In the genomic region with DNA sequence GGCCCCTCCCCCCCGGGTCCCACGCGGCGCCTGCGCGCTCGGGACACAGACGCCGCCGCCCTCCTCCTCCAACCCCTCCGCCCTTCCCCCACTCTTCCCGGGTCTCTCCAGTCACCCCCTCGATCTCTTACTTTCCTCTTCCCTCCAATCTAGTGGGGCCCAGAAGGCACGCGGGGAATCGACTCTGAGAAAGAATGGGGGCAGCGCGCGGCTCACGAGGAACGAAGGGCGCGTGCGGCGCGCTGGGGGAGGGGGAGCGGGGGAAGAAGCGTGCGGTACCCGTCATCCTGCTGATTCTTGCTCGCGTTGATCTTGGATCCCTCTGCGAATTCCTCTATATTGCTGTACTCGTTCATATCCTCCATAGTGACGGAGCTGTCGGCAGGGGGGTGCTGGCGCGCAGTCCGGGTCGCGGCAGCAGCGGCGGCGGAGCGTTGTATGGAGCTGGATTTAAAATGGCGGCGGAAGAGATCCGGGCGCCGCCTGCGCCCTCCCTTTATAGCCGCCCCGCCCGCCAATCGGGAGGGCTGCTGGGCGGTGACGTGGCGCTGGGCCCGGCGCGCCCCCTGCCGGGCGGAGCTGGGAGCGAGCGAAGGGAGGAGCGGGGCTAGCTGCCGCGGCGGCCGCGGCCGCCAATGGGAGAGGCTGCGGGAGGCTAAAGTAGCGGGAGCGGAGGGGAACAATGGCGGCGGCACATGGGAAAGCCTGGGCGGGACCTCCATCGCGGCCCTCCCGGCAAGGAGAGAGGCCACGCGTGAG, we compare ENCODE assay signal across 8 cellular contexts. TPM values are rescaled to one million over a fixed set of nuclear protein-coding genes. Genes with fewer than 3 reads are reported as not detected.
DNase-seq lines count a peak whose midpoint lies in the region; ATAC-seq and TF ChIP-seq lines count a peak whose summit lies in the region.

No MANE protein-coding gene starts in this region.

- 3% methylated on average over 6 of the region's 83 CpGs for WGBS in mammary epithelial cell (ENCODE audit: low coverage, missing lambda C conversion rate)

- peak overlapping the region; percentile 100 for H3K27ac ChIP-seq in WERI-Rb-1
- H3K27ac ChIP-seq in mammary epithelial cell (ENCODE audit: insufficient read depth, low read depth, low read length) = peak overlapping the region; percentile 96

- peak overlapping the region; percentile 92 for H3K9ac ChIP-seq in mammary epithelial cell (ENCODE audit: insufficient read depth, low read length)

- in situ Hi-C loops in mammary epithelial cell (cut with MboI; ENCODE audit: low sequenced_read_pairs in 2 of 2) = loop anchor here (5.0 kb wide), 2 partner anchors 47 to 52 kb away; no protein-coding TSS in a partner anchor

- H4K20me1 ChIP-seq in mammary epithelial cell (ENCODE audit: insufficient read depth, low read length) = peaks cover 43% of the 10 kb centered on the region

- dilution Hi-C loops in mammary epithelial cell (cut with HindIII; ENCODE audit: low sequenced_read_pairs) = no loop called here

- TF ChIP-seq CTCF in WERI-Rb-1 (IDR thresholded peaks at IDR 0.05; ENCODE audit: low read depth, low read length) = peak; percentile 75
- peak; percentile 74 to 78 for TF ChIP-seq CTCF in mammary epithelial cell (conservative IDR thresholded peaks at IDR 0.05 in 1 of 2, IDR thresholded peaks at IDR 0.05 in 1 of 2; ENCODE audit: extremely low read depth in 1 of 2, insufficient read depth in 1 of 2, low read depth in 1 of 2, low read length in 2 of 2)

- CTCF ChIA-PET in mammary epithelial cell (lab: Charles Lee; ENCODE audit: low non-redundant PET) = interaction anchor here (0.6 to 0.8 kb wide), 5 partner anchors 10 to 55 kb away, joined by 3 to 8 read pairs (median 3); a partner anchor contains a TSS

- BruUV-seq in mammary epithelial cell (replicated peaks; lab: Mats Ljungman, UMichigan) = no TSS peak

- peaks cover 91% of the 10 kb centered on the region for H3K79me2 ChIP-seq in mammary epithelial cell (ENCODE audit: insufficient read depth, low read length)

- H3K9me3 ChIP-seq in WERI-Rb-1 (ENCODE audit: severe bottlenecking) = no peaks in the 10 kb centered on the region
- no peaks in the 10 kb centered on the region for H3K9me3 ChIP-seq in mammary epithelial cell (replicated peaks; ENCODE audit: insufficient read depth, low read length)

- ATAC-seq in GM18907 (IDR thresholded peaks at IDR 0.05; ENCODE audit: unreplicated experiment) (peak; percentile 62), HG03139 (IDR thresholded peaks at IDR 0.05; ENCODE audit: unreplicated experiment) (peak; percentile 42)

- peaks cover 42% of the 10 kb centered on the region for H3K4me1 ChIP-seq in mammary epithelial cell (ENCODE audit: insufficient read depth, low read length)

- H3K36me3 ChIP-seq in WERI-Rb-1 = peaks cover 78% of the 10 kb centered on the region
- H3K36me3 ChIP-seq in mammary epithelial cell (ENCODE audit: insufficient read depth, low read length) = peaks cover 44% of the 10 kb centered on the region

- peak overlapping the region; percentile 81 for H3K4me2 ChIP-seq in mammary epithelial cell (ENCODE audit: insufficient read depth, low read depth, low read length)

- peak overlapping the region; percentile 64 for H2AFZ ChIP-seq in mammary epithelial cell (ENCODE audit: low read depth, low read length)

- H3K27me3 ChIP-seq in WERI-Rb-1 (ENCODE audit: insufficient read depth, low read depth, severe bottlenecking) (no peaks in the 10 kb centered on the region), mammary epithelial cell (ENCODE audit: insufficient read depth, low read length) (no peaks in the 10 kb centered on the region)

- H3K4me3 ChIP-seq in WERI-Rb-1 (ENCODE audit: low read depth, low read length) (peak overlapping the region; percentile 95), mammary epithelial cell (replicated peaks in 1 of 3; ENCODE audit: insufficient read depth in 1 of 3, low read depth in 2 of 3, low read length in 3 of 3) (peak overlapping the region; percentile 95 to 98 (median 98))

- DNase-seq in AG08396 (ENCODE audit: low spot score) (peak; percentile 97), NCI-H2196 (lab: John Stamatoyannopoulos, UW; ENCODE audit: unreplicated experiment) (peak; percentile 82), WERI-Rb-1 (peak; percentile 91), mammary epithelial cell (peak; percentile 91), iris pigment epithelial cell (ENCODE audit: low read depth) (peak; percentile 86)
- peak; percentile 92 for DNase-seq in stimulated activated CD4-positive, alpha-beta T cell treated with anti-CD3 and anti-CD28 coated beads, Interleukin-12 subunit alpha, Interleukin-12 subunit beta, amount 100 ng/mL, for 4 hours

- intact Hi-C loops in mammary epithelial cell (cut with micrococcal nuclease) = loop anchor here (1.0 to 2.0 kb wide), 4 partner anchors 34 to 1022 kb away; no protein-coding TSS in a partner anchor

RNA-seq across cellular contexts. Expression of a gene that starts 1.1 kb away (rescaled TPM):
- total RNA-seq in mammary epithelial cell = 100 to 1,000 TPM in 1 of 2 donors, 10 to 100 TPM in 1; 81.2 to 256 TPM
- 141 TPM for polyA plus RNA-seq in mammary epithelial cell
- polyA minus RNA-seq in mammary epithelial cell = 33.5 TPM

RNA-seq across cellular contexts. Expression of a gene that starts 1.2 kb away (rescaled TPM):
- total RNA-seq in mammary epithelial cell = 10 to 100 TPM; 37.7 to 40.5 TPM
- 16.5 TPM for polyA plus RNA-seq in mammary epithelial cell
- polyA minus RNA-seq in mammary epithelial cell = 8.5 TPM

RNA-seq across cellular contexts. Expression of a gene that starts 55.4 kb away (rescaled TPM):
- total RNA-seq in mammary epithelial cell = 100 to 1,000 TPM in 1 of 2 donors, 10 to 100 TPM in 1; 13.5 to 251 TPM
- 42.5 TPM for polyA plus RNA-seq in mammary epithelial cell
- 32.3 TPM for polyA minus RNA-seq in mammary epithelial cell

Comparison
In these comparisons a context has a peak if more than half of its experiments do, and no peak if none do; other contexts are left out.
1. Peak in every context shown above with its lines: DNase-seq, ATAC-seq, H3K4me3 ChIP-seq and H3K27ac ChIP-seq.